Comparison of ENCODE assay signal across 8 cellular contexts in the genomic region with DNA sequence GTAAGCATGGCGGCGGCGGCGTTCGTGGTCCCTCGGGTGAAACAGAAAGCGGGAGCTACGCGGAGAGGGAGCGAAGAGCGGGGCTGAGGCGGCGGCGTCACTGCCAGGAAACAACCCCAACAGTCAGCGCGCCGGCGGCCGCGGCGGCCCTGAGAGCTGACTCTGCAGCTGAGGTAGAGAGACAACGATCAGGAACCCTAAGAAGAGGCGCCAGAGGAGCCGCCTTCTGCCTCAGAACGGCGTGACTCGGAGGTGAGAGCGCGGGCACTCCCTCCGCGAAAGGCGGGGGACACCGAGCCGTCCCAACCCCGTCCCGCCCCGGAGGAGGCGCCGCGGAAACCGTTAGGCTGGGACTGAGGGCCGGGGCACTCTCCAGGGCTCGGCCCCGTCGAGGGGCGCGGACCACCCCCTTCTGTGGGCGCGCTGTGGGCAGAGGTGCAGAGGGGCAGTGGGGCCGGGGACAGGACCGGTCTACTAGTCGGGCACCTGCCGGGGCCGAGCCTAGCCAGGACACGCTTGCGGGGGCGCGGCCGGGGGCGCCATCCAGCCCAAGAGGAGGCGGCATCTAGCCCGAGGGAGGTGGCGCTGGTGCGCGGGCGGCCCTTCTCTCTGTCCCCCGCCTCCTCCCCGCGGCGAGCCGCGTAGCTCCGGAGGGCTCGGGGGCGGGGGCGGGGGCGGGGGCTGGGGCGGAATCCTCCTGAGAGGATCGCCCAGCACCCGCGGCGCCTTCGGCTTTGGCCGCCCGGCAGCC. TPM values are rescaled to one million over a fixed set of nuclear protein-coding genes. Genes with fewer than 3 reads are reported as not detected.
DNase-seq lines count a peak whose midpoint lies in the region; ATAC-seq, FAIRE-seq and TF ChIP-seq lines count a peak whose summit lies in the region.

No MANE protein-coding gene starts in this region.

- H3K4me3 ChIP-seq in heart right ventricle (peak overlapping the region; percentile 78 to 97 (median 90)), upper lobe of right lung (peak overlapping the region; percentile 76)

- peak in 6 of 9 donors; percentile 4 to 35 (median 21) for TF ChIP-seq CTCF in heart right ventricle (IDR thresholded peaks at IDR 0.05)
- TF ChIP-seq CTCF in progenitor cell of endocrine pancreas (IDR thresholded peaks at IDR 0.05; ENCODE audit: unreplicated experiment), result peak; percentile 22
- no peak for TF ChIP-seq CTCF in upper lobe of right lung (IDR thresholded peaks at IDR 0.05)

- H3K27me3 Mint-ChIP-seq in progenitor cell of endocrine pancreas, result no peaks in the 10 kb centered on the region

- H3K9me3 ChIP-seq in heart right ventricle (peaks cover 0 to 32% (median 3%) of the 10 kb centered on the region in 11 donors), upper lobe of right lung (no peaks in the 10 kb centered on the region)

- ATAC-seq in HG02642 (IDR thresholded peaks at IDR 0.05; ENCODE audit: poor library complexity, unreplicated experiment), result peak; percentile 71
- ATAC-seq in heart right ventricle, result peak; percentile 92 to 98 (median 94)
- ATAC-seq in upper lobe of right lung, result peak; percentile 93

- peak overlapping the region; percentile 96 for H3K4me3 Mint-ChIP-seq in progenitor cell of endocrine pancreas (ENCODE audit: low read depth)

- peaks cover 6% of the 10 kb centered on the region for H3K36me3 Mint-ChIP-seq in progenitor cell of endocrine pancreas (ENCODE audit: insufficient read depth)

- TF ChIP-seq POLR2A in GM12891 (IDR thresholded peaks at IDR 0.05; ENCODE audit: low read depth, low read length), result peak; percentile 65

- H3K4me1 ChIP-seq in heart right ventricle (peaks cover 0 to 50% (median 31%) of the 10 kb centered on the region in 9 donors), upper lobe of right lung (peaks cover 28% of the 10 kb centered on the region)

- H3K27me3 ChIP-seq in heart right ventricle (no peaks in the 10 kb centered on the region), upper lobe of right lung (no peaks in the 10 kb centered on the region)

- 0 to 1% (median 0%) methylated on average over 58 to 85 of the region's 85 CpGs for WGBS in adipose tissue, 3 donors
- WGBS in heart right ventricle, 2 donors, result 0 to 1% methylated on average over 64 to 84 of the region's 85 CpGs

- peak; percentile 95 for FAIRE-seq in GM12891 (lab: Jason Lieb, UNC)

- peaks cover 7% of the 10 kb centered on the region for H3K9me3 Mint-ChIP-seq in progenitor cell of endocrine pancreas (ENCODE audit: low read depth)

- DNase-seq in GM12891 (ENCODE audit: insufficient read length, low spot score) (peak; percentile 57), NCI-H1092 treated with DMSO at 0.1 percent for 48 hours (lab: John Stamatoyannopoulos, UW) (peak; percentile 85), SW480 (ENCODE audit: low spot score) (peak; percentile 88), heart right ventricle (peak; percentile 81 to 85), progenitor cell of endocrine pancreas (ENCODE audit: low spot score, unreplicated experiment) (peak; percentile 69), upper lobe of right lung (peak; percentile 93)

- peak overlapping the region; percentile 98 for H3K27ac Mint-ChIP-seq in progenitor cell of endocrine pancreas

- intact Hi-C loops in heart right ventricle (cut with DNase I) (loop anchor here in 7 of 10 donors (5.0 to 10.0 kb wide), 6 partner anchors 121 to 249 kb away; partner anchors contain the start of gene MLNR (in 1 of the 7)), upper lobe of right lung (cut with DNase I) (no loop called here)

- H3K27ac ChIP-seq in adipose tissue (ENCODE audit: low read depth, low read length) (peak overlapping the region; percentile 98), heart right ventricle (peak overlapping the region; percentile 95 to 99 (median 98)), upper lobe of right lung (peak overlapping the region; percentile 99)

- no peaks in the 10 kb centered on the region for H3K36me3 ChIP-seq in heart right ventricle
- H3K36me3 ChIP-seq in upper lobe of right lung, result no peaks in the 10 kb centered on the region

- H3K4me1 Mint-ChIP-seq in progenitor cell of endocrine pancreas (ENCODE audit: low read depth), result peaks cover 29% of the 10 kb centered on the region

TF ChIP-seq in GM12891, 5 proteins besides CTCF, POLR2A, EP300 and RAD21:
- TF ChIP-seq PAX5 (IDR thresholded peaks at IDR 0.05; ENCODE audit: insufficient read depth, low read length, severe bottlenecking), result no peak
- TF ChIP-seq TAF1 (IDR thresholded peaks at IDR 0.05; ENCODE audit: low read depth, low read length), result peak; percentile 62
- no peak for TF ChIP-seq SPI1 (IDR thresholded peaks at IDR 0.05; ENCODE audit: low read depth, low read length)
- peak; percentile 9; the same call in 1 of the 2 replicates for TF ChIP-seq POU2F2 (IDR thresholded peaks at IDR 0.05; ENCODE audit: low read depth, low read length)

RNA-seq across cellular contexts. Expression of gene FNDC3A, which starts 0.4 kb away (rescaled TPM):
- 12.8 TPM for polyA plus RNA-seq in GM12891 (2012; ENCODE audit: low read depth, missing spikeins)
- polyA plus RNA-seq in adipose tissue (10 to 100 TPM; 12.7 to 23.2 (median 20.7) TPM), heart right ventricle (10 to 100 TPM; 11.3 to 20.6 TPM)
- total RNA-seq in heart right ventricle (10 to 100 TPM; 18.9 to 30.3 (median 23.6) TPM), progenitor cell of endocrine pancreas (111 and 116 TPM in 2 replicates), upper lobe of right lung (59.0 TPM)

Comparison
In these comparisons a context has a peak if more than half of its experiments do, and no peak if none do; other contexts are left out.
1. Peak in every context shown above with its lines: DNase-seq, ATAC-seq, H3K4me3 ChIP-seq and H3K27ac ChIP-seq.